ENCODE assay signal across 19 cellular contexts in the genomic region with DNA sequence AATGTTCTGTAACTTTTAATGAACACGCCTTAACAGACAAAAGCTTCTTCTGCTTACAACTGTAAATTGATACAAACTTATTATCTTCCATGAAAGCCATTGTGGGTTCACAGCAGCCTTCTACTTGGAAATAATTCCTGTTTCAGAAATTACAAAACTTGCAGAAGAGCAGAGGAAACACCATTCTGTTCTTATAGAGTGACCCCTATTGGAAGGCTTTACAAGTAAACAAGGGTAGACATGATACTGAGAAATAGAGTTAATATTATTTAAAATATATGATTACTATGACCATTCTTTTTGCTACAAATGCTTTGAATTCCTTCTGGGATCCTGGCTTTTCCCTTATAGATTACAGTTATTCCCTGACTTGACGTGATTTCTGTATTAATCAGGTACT. TPM values are rescaled to one million over a fixed set of nuclear protein-coding genes. Genes with fewer than 3 reads are reported as not detected.
"Had no signal": no experiment of that assay in that cellular context is flagged by ENCODE, and none has a peak within 500 bp of the region (broad histone marks: within the 10 kb centered on the region; RNA-seq: fewer than 3 reads in every experiment).

No MANE protein-coding gene starts in this region.

- H3K36me3 Mint-ChIP-seq: activated naive CD8-positive, alpha-beta T cell treated with anti-CD3 and anti-CD28 coated beads, Interleukin-2, amount 10 ng/mL, durations not matched to agents 7 days and 5 days; naive thymus-derived CD4-positive, alpha-beta T cell had no signal

- H3K4me1 Mint-ChIP-seq: activated CD4-positive, alpha-beta T cell treated with anti-CD3 and anti-CD28 coated beads, Interleukin-2, amount 10 ng/mL, durations not matched to agents 24 days and 14 days; activated naive CD8-positive, alpha-beta T cell treated with anti-CD3 and anti-CD28 coated beads, Interleukin-2, amount 10 ng/mL, durations not matched to agents 7 days and 5 days; activated T-helper 17 cell treated with anti-CD3 and anti-CD28 coated beads, Interleukin-2, amount 50 U/mL, for 72 hours; naive thymus-derived CD4-positive, alpha-beta T cell had no signal

- H3K9me3 ChIP-seq: gastroesophageal sphincter, thyroid gland had no signal

- H3K27ac ChIP-seq: coronary artery, gastroesophageal sphincter, thyroid gland had no signal

- H3K36me3 ChIP-seq: gastroesophageal sphincter, thyroid gland had no signal

- H3K27me3 Mint-ChIP-seq: activated CD4-positive, alpha-beta T cell treated with anti-CD3 and anti-CD28 coated beads, Interleukin-2, amount 10 ng/mL, durations not matched to agents 24 days and 14 days; activated CD8-positive, alpha-beta T cell treated with anti-CD3 and anti-CD28 coated beads for 36 hours; activated naive CD8-positive, alpha-beta T cell treated with anti-CD3 and anti-CD28 coated beads, Interleukin-2, amount 10 ng/mL, durations not matched to agents 7 days and 5 days; activated T-helper 17 cell treated with anti-CD3 and anti-CD28 coated beads, Interleukin-2, amount 50 U/mL, for 72 hours had no signal

- H3K27me3 ChIP-seq: gastroesophageal sphincter, thyroid gland had no signal

- H3K27ac Mint-ChIP-seq: activated CD4-positive, alpha-beta T cell treated with anti-CD3 and anti-CD28 coated beads, Interleukin-2, amount 10 ng/mL, durations not matched to agents 24 days and 14 days; activated CD8-positive, alpha-beta T cell treated with anti-CD3 and anti-CD28 coated beads for 36 hours; activated naive CD8-positive, alpha-beta T cell treated with anti-CD3 and anti-CD28 coated beads, Interleukin-2, amount 10 ng/mL, durations not matched to agents 7 days and 5 days; activated T-helper 17 cell treated with anti-CD3 and anti-CD28 coated beads, Interleukin-2, amount 50 U/mL, for 72 hours; naive thymus-derived CD4-positive, alpha-beta T cell had no signal

- DNase-seq: activated CD4-positive, alpha-beta T cell treated with anti-CD3 and anti-CD28 coated beads, Interleukin-2, amount 10 ng/mL, durations not matched to agents 24 days and 14 days; activated CD8-positive, alpha-beta T cell treated with anti-CD3 and anti-CD28 coated beads for 36 hours; activated naive CD4-positive, alpha-beta T cell; activated naive CD8-positive, alpha-beta T cell treated with anti-CD3 and anti-CD28 coated beads, Interleukin-2, amount 10 ng/mL, durations not matched to agents 7 days and 5 days; activated T-cell treated with anti-CD3 and anti-CD28 coated beads, Interleukin-2, amount 50 U/mL, for 1 hour; amygdala; central memory CD4-positive, alpha-beta T cell; mesenchymal stem cell; naive thymus-derived CD4-positive, alpha-beta T cell; stimulated activated CD8-positive, alpha-beta memory T cell treated with anti-CD3 and anti-CD28 coated beads, Interleukin-4, amount 100 ng/mL, for 48 hours; stimulated activated naive CD4-positive, alpha-beta T cell treated with Interleukin-2 at 50 U/mL for 16 hours; T1000; thyroid gland had no signal

- H3K4me3 ChIP-seq: coronary artery, gastroesophageal sphincter, thyroid gland had no signal

- H3K4me1 ChIP-seq: gastroesophageal sphincter, thyroid gland had no signal

- H3K4me3 Mint-ChIP-seq: activated CD4-positive, alpha-beta T cell treated with anti-CD3 and anti-CD28 coated beads, Interleukin-2, amount 10 ng/mL, durations not matched to agents 24 days and 14 days; activated CD8-positive, alpha-beta T cell treated with anti-CD3 and anti-CD28 coated beads for 36 hours; activated naive CD8-positive, alpha-beta T cell treated with anti-CD3 and anti-CD28 coated beads, Interleukin-2, amount 10 ng/mL, durations not matched to agents 7 days and 5 days; activated T-helper 17 cell treated with anti-CD3 and anti-CD28 coated beads, Interleukin-2, amount 50 U/mL, for 72 hours; naive thymus-derived CD4-positive, alpha-beta T cell had no signal

- H3K9me3 Mint-ChIP-seq: activated T-helper 17 cell treated with anti-CD3 and anti-CD28 coated beads, Interleukin-2, amount 50 U/mL, for 72 hours had no signal

RNA-seq across cellular contexts. Expression of a gene that starts 32.4 kb away (rescaled TPM):
- total RNA-seq: activated CD4-positive, alpha-beta T cell treated with anti-CD3 and anti-CD28 coated beads, Interleukin-2, amount 10 ng/mL, durations not matched to agents 24 days and 14 days; activated CD8-positive, alpha-beta T cell treated with anti-CD3 and anti-CD28 coated beads for 36 hours; activated naive CD8-positive, alpha-beta T cell treated with anti-CD3 and anti-CD28 coated beads, Interleukin-2, amount 10 ng/mL, durations not matched to agents 7 days and 5 days; activated T-helper 17 cell treated with anti-CD3 and anti-CD28 coated beads, Interleukin-2, amount 50 U/mL, for 72 hours; esophagus mucosa; naive thymus-derived CD4-positive, alpha-beta T cell; osteocyte; T-helper 1 cell treated with Interleukin-12 subunit alpha and Interleukin-12 subunit beta and Interleukin-4 antibody, amounts not matched to agents 30 ng/mL and 1 ng/mL, for 36 hours had no signal
- polyA plus RNA-seq: naive thymus-derived CD4-positive, alpha-beta T cell had no signal
